ENCODE assay signal across 9 cellular contexts in genomic region chr5:82405618-82406199, GRCh38.
A peak's percentile ranks its signal among the peaks of the same experiment; 100 is the strongest.
DNase-seq lines count a peak whose midpoint lies in the region; ATAC-seq and TF ChIP-seq lines count a peak whose summit lies in the region.
"Had no signal": no experiment of that assay in that cellular context is flagged by ENCODE, and none has a peak within 500 bp of the region (broad histone marks: within the 10 kb centered on the region; RNA-seq: fewer than 3 reads in every experiment).

No MANE protein-coding gene starts in this region.

- no peak overlapping the region for H3K27ac Mint-ChIP-seq in CD14-positive monocyte

- no peaks in the 10 kb centered on the region for H3K27me3 Mint-ChIP-seq in CD14-positive monocyte (ENCODE audit: low read depth in 3 of 3)

- peak overlapping the region; percentile 20 for H3K4me3 ChIP-seq in WI38 (ENCODE audit: low read depth, low read length)

- intact Hi-C loops in CD14-positive monocyte (cut with micrococcal nuclease), result no loop called here
- intact Hi-C loops in left cardiac atrium (cut with DNase I), result loop anchor here in 1 of 2 donors (10.0 kb wide), 1 partner anchor 51 kb away; no protein-coding TSS in a partner anchor

- no peaks in the 10 kb centered on the region for H3K36me3 Mint-ChIP-seq in CD14-positive monocyte

- H3K4me1 Mint-ChIP-seq in CD14-positive monocyte, result peaks cover 3% of the 10 kb centered on the region

- no peak overlapping the region for H3K4me3 Mint-ChIP-seq in CD14-positive monocyte

- TF ChIP-seq CTCF in WI38 (IDR thresholded peaks at IDR 0.05; ENCODE audit: low read depth, low read length), result no peak
- no peak for TF ChIP-seq CTCF in CD14-positive monocyte (IDR thresholded peaks at IDR 0.05)

- peaks cover 5 to 19% (median 9%) of the 10 kb centered on the region in 7 donors for H3K9me3 Mint-ChIP-seq in CD14-positive monocyte

- DNase-seq in A172 (ENCODE audit: low spot score) (peak; percentile 78), HT1080 (ENCODE audit: low read depth) (peak; percentile 97), iris pigment epithelial cell (ENCODE audit: low read depth) (peak; percentile 100), CD14-positive monocyte (ENCODE audit: low spot score) (no peak), left cardiac atrium (no peak), amygdala (lab: John Stamatoyannopoulos, UW) (no peak)
- DNase-seq in activated CD4-positive, alpha-beta T cell treated with anti-CD3 and anti-CD28 coated beads, Interleukin-2, amount 50 U/mL, for 4 hours, result no peak
- DNase-seq: BE2C had no signal

- ATAC-seq in left cardiac atrium, result no peak

Comparison
In these comparisons a context has a peak if more than half of its experiments do, and no peak if none do; other contexts are left out.
1. DNase-seq: peak in A172 (single experiment), HT1080 (single experiment) and iris pigment epithelial cell (single experiment); none in CD14-positive monocyte (single experiment), left cardiac atrium (single experiment), activated CD4-positive, alpha-beta T cell treated with anti-CD3 and anti-CD28 coated beads, Interleukin-2, amount 50 U/mL, for 4 hours (0 of 2) and amygdala (0 of 56).